In genomic region chr2:100779908-100780202, GRCh38 we compare ENCODE assay signal across 28 cellular contexts. TPM values are rescaled to one million over a fixed set of nuclear protein-coding genes. Genes with fewer than 3 reads are reported as not detected.
"Had no signal": no experiment of that assay in that cellular context is flagged by ENCODE, and none has a peak within 500 bp of the region (broad histone marks: within the 10 kb centered on the region; RNA-seq: fewer than 3 reads in every experiment).

No MANE protein-coding gene starts in this region.

- ATAC-seq: T-cell had no signal

- H3K4me1 ChIP-seq: adrenal gland had no signal

- H3K36me3 ChIP-seq: adrenal gland had no signal

- H3K27ac ChIP-seq: adrenal gland, SK-N-MC, VCaP had no signal

- DNase-seq: activated CD4-positive, alpha-beta memory T cell treated with anti-CD3 and anti-CD28 coated beads for 36 hours; activated CD4-positive, alpha-beta T cell treated with anti-CD3 and anti-CD28 coated beads, Interleukin-2, amount 10 ng/mL, durations not matched to agents 7 days and 5 days; activated CD4-positive, CD25-positive, alpha-beta regulatory T cell; activated CD8-positive, alpha-beta memory T cell treated with anti-CD3 and anti-CD28 coated beads for 24 hours; activated gamma-delta T cell treated with Interleukin-2 at 50 U/mL for 16 hours; activated naive CD4-positive, alpha-beta T cell treated with anti-CD3 and anti-CD28 coated beads, Interleukin-2, amount 50 U/mL, for 16 hours; activated naive CD8-positive, alpha-beta T cell treated with anti-CD3 and anti-CD28 coated beads, Interleukin-2, amount 10 ng/mL, durations not matched to agents 7 days and 5 days; activated T-cell treated with anti-CD3 and anti-CD28 coated beads for 4 hours; activated T-cell treated with anti-CD3 and anti-CD28 coated beads, Interleukin-2, amount 50 U/mL, for 48 hours; adrenal gland; anterior cingulate cortex; central memory CD4-positive, alpha-beta T cell; Kasumi-1; KBM-7; NCI-H1048; NCI-H1930; NCI-H2171; NCI-H2227 treated with DMSO at 0.1 percent for 48 hours; NCI-H446 treated with DMSO at 0.1 percent for 48 hours; NCI-H526 treated with DMSO at 0.1 percent for 48 hours; NCI-H82; SIG-M5; T-cell; T-helper 2 cell; T1000 had no signal

- H3K4me3 ChIP-seq: adrenal gland, SK-N-MC had no signal

- H3K9me3 ChIP-seq: adrenal gland had no signal

- H3K27me3 ChIP-seq: adrenal gland had no signal

RNA-seq across cellular contexts. Expression of gene NPAS2, which starts 40.1 kb away (rescaled TPM):
- total RNA-seq: OCI-LY7 had no signal
